Comparison of ENCODE assay signal across 25 cellular contexts in the genomic region with DNA sequence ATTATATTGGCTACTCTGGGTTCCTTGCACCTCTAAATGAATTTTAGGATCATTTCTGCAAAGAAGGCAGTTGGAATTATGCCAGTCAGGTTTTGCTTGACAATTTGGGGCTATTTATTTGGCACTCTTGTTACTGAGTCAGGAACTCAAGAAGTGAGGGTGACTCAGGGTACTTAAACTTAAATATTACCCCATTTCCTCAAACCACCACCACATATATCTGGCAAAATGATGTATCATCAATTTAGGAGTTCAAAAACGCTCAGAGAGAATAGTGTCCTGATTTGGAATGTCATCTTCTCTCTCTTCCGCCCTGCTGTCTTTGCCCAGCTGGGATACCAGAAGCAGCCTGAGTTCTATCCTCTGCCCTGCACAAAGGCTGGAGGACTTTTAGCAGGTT. TPM values are rescaled to one million over a fixed set of nuclear protein-coding genes. Genes with fewer than 3 reads are reported as not detected.
A peak's percentile ranks its signal among the peaks of the same experiment; 100 is the strongest.
DNase-seq lines count a peak whose midpoint lies in the region; ATAC-seq and TF ChIP-seq lines count a peak whose summit lies in the region.
"Had no signal": no experiment of that assay in that cellular context is flagged by ENCODE, and none has a peak within 500 bp of the region (broad histone marks: within the 10 kb centered on the region; RNA-seq: fewer than 3 reads in every experiment).

No MANE protein-coding gene starts in this region.

- H3K36me3 Mint-ChIP-seq in dendritic cell treated with granulocyte-macrophage colony-stimulating factor and Interleukin-4, amounts not matched to agents 40 ng/mL and 50 ng/mL, for 4 days (ENCODE audit: low read depth), result no peaks in the 10 kb centered on the region
- H3K36me3 Mint-ChIP-seq: CD4-positive, CD25-positive, alpha-beta regulatory T cell had no signal

- TF ChIP-seq RAD21 in SK-N-SH (IDR thresholded peaks at IDR 0.05; ENCODE audit: low read length), result no peak

- H3K9me3 Mint-ChIP-seq in dendritic cell treated with granulocyte-macrophage colony-stimulating factor and Interleukin-4, amounts not matched to agents 40 ng/mL and 50 ng/mL, for 4 days, result no peaks in the 10 kb centered on the region

- H3K4me2 ChIP-seq in PC-9 (no peak overlapping the region), SK-N-SH (no peak overlapping the region)

- H3K9ac ChIP-seq in SK-N-SH, result no peak overlapping the region

- H3K27me3 Mint-ChIP-seq in dendritic cell treated with granulocyte-macrophage colony-stimulating factor and Interleukin-4, amounts not matched to agents 40 ng/mL and 50 ng/mL, for 4 days, result peaks cover 16% of the 10 kb centered on the region

- H3K79me2 ChIP-seq in PC-9 (ENCODE audit: low read depth), result no peaks in the 10 kb centered on the region
- no peaks in the 10 kb centered on the region for H3K79me2 ChIP-seq in SK-N-SH (ENCODE audit: insufficient read depth)

- no TSS peak for BruUV-seq in PC-9 (replicated peaks; lab: Mats Ljungman, UMichigan)

- POLR2A ChIA-PET in PC-9 (lab: Charles Lee; ENCODE audit: unreplicated experiment), result no interaction called here
- POLR2A ChIA-PET in SK-N-SH (lab: Yijun Ruan, JAX), result no interaction called here

- peak overlapping the region; percentile 6 for H3K4me3 Mint-ChIP-seq in dendritic cell treated with granulocyte-macrophage colony-stimulating factor and Interleukin-4, amounts not matched to agents 40 ng/mL and 50 ng/mL, for 4 days

- ATAC-seq in HG02840 (IDR thresholded peaks at IDR 0.05; ENCODE audit: low FRiP score, unreplicated experiment), result no peak
- ATAC-seq in Right ventricle myocardium superior (ENCODE audit: poor library complexity), result no peak
- ATAC-seq: PC-3, Right ventricle myocardium inferior had no signal

- intact Hi-C loops in dendritic cell treated with granulocyte-macrophage colony-stimulating factor and Interleukin-4, amounts not matched to agents 40 ng/mL and 50 ng/mL, for 4 days (cut with micrococcal nuclease), result no loop called here
- intact Hi-C loops in sigmoid colon (cut with DNase I), result loop anchor here (5.0 to 10.0 kb wide), 2 partner anchors 520 to 673 kb away; no protein-coding TSS in a partner anchor
- intact Hi-C loops in PC-9 (cut with micrococcal nuclease; ENCODE audit: unreplicated experiment), result no loop called here
- intact Hi-C loops in Right ventricle myocardium superior (cut with DNase I), result no loop called here

- H3K9me2 ChIP-seq in PC-9 (ENCODE audit: insufficient read depth) (no peaks in the 10 kb centered on the region), SK-N-SH (no peaks in the 10 kb centered on the region)

- peak; percentile 25 to 49 for DNase-seq in NOMO-1 (lab: John Stamatoyannopoulos, UW; ENCODE audit: unreplicated experiment in 2 of 2)
- no peak for DNase-seq in NOMO-1 treated with dmso at 0.1 percent for 144 hours (lab: John Stamatoyannopoulos, UW; ENCODE audit: unreplicated experiment)
- DNase-seq in sigmoid colon, result no peak
- DNase-seq in PC-9, result no peak
- no peak for DNase-seq in Right ventricle myocardium superior
- no peak for DNase-seq in SK-N-SH
- DNase-seq: ACHN; CD4-positive, CD25-positive, alpha-beta regulatory T cell; DMS153; DND-41; Kasumi-1; NCI-H1105 treated with DMSO at 0.1 percent for 48 hours; NCI-H2029; NCI-H446; NCI-H526; PC-3 had no signal

- H3K4me3 ChIP-seq in sigmoid colon (no peak overlapping the region), PC-9 (no peak overlapping the region), SK-N-SH (ENCODE audit: low read depth in 2 of 2, low read length in 1 of 2) (no peak overlapping the region)
- H3K4me3 ChIP-seq: SJSA1 had no signal

- TF ChIP-seq POLR2A in sigmoid colon (IDR thresholded peaks at IDR 0.05), result no peak

- no peaks in the 10 kb centered on the region for H3F3A ChIP-seq in PC-9 (ENCODE audit: insufficient read depth, low read depth)
- H3F3A ChIP-seq in SK-N-SH (replicated peaks; ENCODE audit: insufficient read depth), result no peaks in the 10 kb centered on the region

- 93 to 94% methylated on average over 2 of the region's 2 CpGs for WGBS in sigmoid colon, 2 donors
- WGBS in SK-N-SH (ENCODE audit: low lambda C conversion rate), result 39% methylated on average over 2 of the region's 2 CpGs

- H4K20me1 ChIP-seq in PC-9 (ENCODE audit: insufficient read depth) (no peaks in the 10 kb centered on the region), SK-N-SH (ENCODE audit: insufficient read depth) (no peaks in the 10 kb centered on the region)

- H3K36me3 ChIP-seq in sigmoid colon (no peaks in the 10 kb centered on the region), PC-9 (ENCODE audit: low read depth) (no peaks in the 10 kb centered on the region), SK-N-SH (replicated peaks in 1 of 2; ENCODE audit: control insufficient read depth in 1 of 2, insufficient read depth in 2 of 2, low read length in 1 of 2) (no peaks in the 10 kb centered on the region)

- H3K27me3 ChIP-seq in sigmoid colon, result no peaks in the 10 kb centered on the region
- H3K27me3 ChIP-seq in PC-9 (ENCODE audit: insufficient read depth, low read depth), result peaks cover 9% of the 10 kb centered on the region
- no peaks in the 10 kb centered on the region; the same call in 1 of the 2 replicates for H3K27me3 ChIP-seq in SK-N-SH (ENCODE audit: insufficient read depth)
- H3K27me3 ChIP-seq: SJSA1 had no signal

- H3K9me3 ChIP-seq in sigmoid colon (no peaks in the 10 kb centered on the region), PC-9 (ENCODE audit: insufficient read depth, low read depth) (no peaks in the 10 kb centered on the region; the same call in 1 of the 2 replicates), SK-N-SH (no peaks in the 10 kb centered on the region)

- peaks cover 0 to 43% (median 18%) of the 10 kb centered on the region in 4 donors for H3K4me1 ChIP-seq in sigmoid colon
- 0 out of 2 replicates have a peak, but pooled peaks cover 5% of the 10 kb centered on the region for H3K4me1 ChIP-seq in PC-9 (replicated peaks; ENCODE audit: insufficient read depth)
- H3K4me1 ChIP-seq in SK-N-SH (ENCODE audit: control insufficient read depth in 1 of 2, insufficient read depth in 2 of 2, low read depth in 1 of 2, low read length in 1 of 2), result no peaks in the 10 kb centered on the region

- no peak overlapping the region for H3K27ac Mint-ChIP-seq in dendritic cell treated with granulocyte-macrophage colony-stimulating factor and Interleukin-4, amounts not matched to agents 40 ng/mL and 50 ng/mL, for 4 days

- peak overlapping the region in 3 of 4 donors; percentile 79 to 86 (median 84) for H3K27ac ChIP-seq in sigmoid colon
- H3K27ac ChIP-seq in PC-9, result no peak overlapping the region
- no peak overlapping the region for H3K27ac ChIP-seq in SK-N-SH (ENCODE audit: low read depth in 2 of 2, low read length in 1 of 2)
- H3K27ac ChIP-seq: 22Rv1, HL-60, SJSA1 had no signal

- H3K4me1 Mint-ChIP-seq in dendritic cell treated with granulocyte-macrophage colony-stimulating factor and Interleukin-4, amounts not matched to agents 40 ng/mL and 50 ng/mL, for 4 days (ENCODE audit: low read depth), result peaks cover 28% of the 10 kb centered on the region

- CTCF ChIA-PET in PC-9 (lab: Charles Lee) (no interaction called here), SK-N-SH (lab: Yijun Ruan, JAX) (interaction anchor here (1.2 to 2.4 kb wide), 2 partner anchors 10 to 23 kb away, joined by 3 to 14 read pairs; no protein-coding TSS in a partner anchor)

- TF ChIP-seq CTCF in sigmoid colon (IDR thresholded peaks at IDR 0.05) (no peak), PC-9 (conservative IDR thresholded peaks at IDR 0.05) (no peak), SK-N-SH (IDR thresholded peaks at IDR 0.05) (no peak)

- no peak for TF ChIP-seq EP300 in sigmoid colon (IDR thresholded peaks at IDR 0.05)
- no peak for TF ChIP-seq EP300 in SK-N-SH (IDR thresholded peaks at IDR 0.05; ENCODE audit: borderline replicate concordance in 1 of 2, low read depth in 1 of 2, low read length in 1 of 2)

- no peak overlapping the region for H2AFZ ChIP-seq in PC-9
- H2AFZ ChIP-seq in SK-N-SH (ENCODE audit: low read depth), result no peak overlapping the region

TF ChIP-seq in SK-N-SH, 30 proteins besides CTCF, POLR2A, EP300 and RAD21 (continues in another document):
- TF ChIP-seq ELF1 (IDR thresholded peaks at IDR 0.05) (no peak), FOXM1 (IDR thresholded peaks at IDR 0.05; ENCODE audit: low read depth) (no peak)
- TF ChIP-seq, protein P1, sequence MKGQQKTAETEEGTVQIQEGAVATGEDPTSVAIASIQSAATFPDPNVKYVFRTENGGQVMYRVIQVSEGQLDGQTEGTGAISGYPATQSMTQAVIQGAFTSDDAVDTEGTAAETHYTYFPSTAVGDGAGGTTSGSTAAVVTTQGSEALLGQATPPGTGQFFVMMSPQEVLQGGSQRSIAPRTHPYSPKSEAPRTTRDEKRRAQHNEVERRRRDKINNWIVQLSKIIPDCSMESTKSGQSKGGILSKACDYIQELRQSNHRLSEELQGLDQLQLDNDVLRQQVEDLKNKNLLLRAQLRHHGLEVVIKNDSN (IDR thresholded peaks at IDR 0.05; ENCODE audit: borderline replicate concordance, low read depth), result no peak

RNA-seq across cellular contexts. Expression of a gene that starts 2.4 kb away (rescaled TPM):
- total RNA-seq in sigmoid colon (10 to 100 TPM in 3 of 4 donors, 1 to 10 TPM in 1; 2.5 to 32.4 (median 28.5) TPM), PC-9 (2021) (38.5 and 52.3 TPM in 2 replicates), Right ventricle myocardium superior (27.4 TPM)
- polyA plus RNA-seq in sigmoid colon (10 to 100 TPM in 2 of 3 donors, 1 to 10 TPM in 1; 9.9 to 23.4 (median 16.6) TPM), SK-N-SH (2012; rRNA removed) (not detected in 2 replicates)
- polyA plus RNA-seq in SK-N-SH (2012; cell fraction: cytosol; rRNA removed), result not detected in 2 replicates
- 0.05 and 0.13 TPM in 2 replicates for polyA plus RNA-seq in SK-N-SH (2012; cell fraction: nucleus; rRNA removed)
- total RNA-seq: M059J had no signal

RNA-seq across cellular contexts. Expression of a gene that starts 39.9 kb away (rescaled TPM):
- total RNA-seq in sigmoid colon, result 1 to 10 TPM in 1 of 4 donors, not detected in 3; 5.4 TPM
- polyA plus RNA-seq in sigmoid colon, result over 10,000 TPM in 1 of 3 donors, 1,000 to 10,000 TPM in 2; 7,344 to 26,931 (median 8,536) TPM
- total RNA-seq in PC-9 (2021), result not detected in 2 replicates
- not detected for total RNA-seq in Right ventricle myocardium superior
- polyA plus RNA-seq in SK-N-SH (2012; rRNA removed), result not detected in 2 replicates
- polyA plus RNA-seq in SK-N-SH (2012; cell fraction: cytosol; rRNA removed), result not detected in 2 replicates
- polyA plus RNA-seq in SK-N-SH (2012; cell fraction: nucleus; rRNA removed), result not detected in 2 replicates
- total RNA-seq: CD4-positive, CD25-positive, alpha-beta regulatory T cell; M059J; PC-3; Right ventricle myocardium inferior; RPMI7951; SJSA1 had no signal
- polyA plus RNA-seq: BJ; CD4-positive, CD25-positive, alpha-beta regulatory T cell had no signal

Comparison
In these comparisons a context has a peak if more than half of its experiments do, and no peak if none do; other contexts are left out.
1. DNase-seq: peak in NOMO-1 (2 of 2); none in NOMO-1 treated with dmso at 0.1 percent for 144 hours (single experiment), sigmoid colon (single experiment), PC-9 (0 of 2), Right ventricle myocardium superior (single experiment) and SK-N-SH (single experiment).
2. H3K27ac ChIP-seq: peak in sigmoid colon (3 of 4); none in PC-9 (single experiment) and SK-N-SH (0 of 2).